In the genomic region with DNA sequence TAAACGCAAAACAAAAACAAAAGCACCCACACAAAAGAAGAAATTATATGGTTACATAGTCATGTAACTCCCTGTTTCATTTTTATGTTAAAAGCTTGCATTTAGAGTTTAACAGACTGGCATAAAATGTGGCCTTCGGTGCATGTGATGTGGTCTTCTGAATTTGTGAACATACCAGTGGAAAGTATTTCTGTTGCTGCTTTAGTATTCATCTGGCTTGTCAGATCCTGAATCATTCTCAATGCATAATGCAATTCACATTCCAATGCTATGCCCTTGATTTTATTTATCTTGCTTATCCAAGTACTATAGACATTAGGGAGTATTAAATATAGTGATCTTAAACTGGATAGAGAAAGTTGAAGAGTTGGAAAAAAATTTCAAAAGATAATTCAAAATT, we compare ENCODE assay signal across 12 cellular contexts.
DNase-seq lines count a peak whose midpoint lies in the region; ATAC-seq and TF ChIP-seq lines count a peak whose summit lies in the region.
"Had no signal": no experiment of that assay in that cellular context is flagged by ENCODE, and none has a peak within 500 bp of the region (broad histone marks: within the 10 kb centered on the region; RNA-seq: fewer than 3 reads in every experiment).

No MANE protein-coding gene starts in this region.

- no peak for ATAC-seq in HG03378 (IDR thresholded peaks at IDR 0.05; ENCODE audit: unreplicated experiment)
- ATAC-seq: activated CD4-positive, CD25-positive, alpha-beta regulatory T cell treated with anti-CD3 and anti-CD28 coated beads, Interleukin-2, amount 50 U/mL, for 24 hours had no signal

- H3K27me3 ChIP-seq in uterus = no peaks in the 10 kb centered on the region

- DNase-seq in LHCN-M2 (ENCODE audit: low read depth) = peak; percentile 76
- peak; percentile 63 to 91 for DNase-seq in cardiac fibroblast (ENCODE audit: low read depth in 2 of 2)
- peak; percentile 88 for DNase-seq in iris pigment epithelial cell (ENCODE audit: low read depth)
- DNase-seq in uterus = no peak
- no peak for DNase-seq in endothelial cell (ENCODE audit: low spot score)
- no peak for DNase-seq in NCI-H1048 (lab: John Stamatoyannopoulos, UW)
- DNase-seq: activated effector memory CD4-positive, alpha-beta T cell treated with Interleukin-2 at 50 U/mL for 16 hours; DND-41; NCI-H526 had no signal

- no peak overlapping the region for H3K27ac Mint-ChIP-seq in endothelial cell (ENCODE audit: unreplicated experiment)

- H3K4me3 Mint-ChIP-seq in endothelial cell (ENCODE audit: unreplicated experiment) = no peak overlapping the region

- H3K27ac ChIP-seq in uterus = peak overlapping the region; percentile 17 to 70

- H3K36me3 ChIP-seq in uterus = no peaks in the 10 kb centered on the region

- no peaks in the 10 kb centered on the region for H3K36me3 Mint-ChIP-seq in endothelial cell (ENCODE audit: low read depth, unreplicated experiment)

- intact Hi-C loops in uterus (cut with DNase I; ENCODE audit: low total_unique reads) = loop anchor here (10.0 kb wide), 1 partner anchor 1152 kb away; no protein-coding TSS in a partner anchor

- peaks cover 5 to 13% of the 10 kb centered on the region in 2 donors for H3K4me1 ChIP-seq in uterus

- no peaks in the 10 kb centered on the region for H3K9me3 ChIP-seq in uterus

- no peak overlapping the region for H3K4me3 ChIP-seq in cardiac fibroblast (replicated peaks in 1 of 2; ENCODE audit: low read depth in 2 of 2, low read length in 2 of 2)
- H3K4me3 ChIP-seq in uterus = no peak overlapping the region
- H3K4me3 ChIP-seq: coronary artery had no signal

- no peak for TF ChIP-seq POLR2A in uterus (IDR thresholded peaks at IDR 0.05)

- TF ChIP-seq CTCF in cardiac fibroblast (IDR thresholded peaks at IDR 0.05; ENCODE audit: low read depth, low read length) (no peak), uterus (IDR thresholded peaks at IDR 0.05) (no peak), endothelial cell (IDR thresholded peaks at IDR 0.05; ENCODE audit: unreplicated experiment) (no peak)

- no peaks in the 10 kb centered on the region for H3K9me3 Mint-ChIP-seq in endothelial cell (ENCODE audit: unreplicated experiment)

- H3K4me1 Mint-ChIP-seq in endothelial cell (ENCODE audit: unreplicated experiment) = no peaks in the 10 kb centered on the region

- no peaks in the 10 kb centered on the region for H3K27me3 Mint-ChIP-seq in endothelial cell (ENCODE audit: unreplicated experiment)

Comparison
In these comparisons a context has a peak if more than half of its experiments do, and no peak if none do; other contexts are left out.
1. DNase-seq: peak in LHCN-M2 (single experiment), cardiac fibroblast (2 of 2) and iris pigment epithelial cell (single experiment); none in uterus (0 of 2), endothelial cell (single experiment) and NCI-H1048 (single experiment).